In genomic region chr19:1920644-1921043, GRCh38 we compare ENCODE assay signal across 23 cellular contexts. TPM values are rescaled to one million over a fixed set of nuclear protein-coding genes. Genes with fewer than 3 reads are reported as not detected.
DNase-seq lines count a peak whose midpoint lies in the region; TF ChIP-seq lines count a peak whose summit lies in the region.
"Had no signal": no experiment of that assay in that cellular context is flagged by ENCODE, and none has a peak within 500 bp of the region (broad histone marks: within the 10 kb centered on the region; RNA-seq: fewer than 3 reads in every experiment).

No MANE protein-coding gene starts in this region.

- peaks cover 23% of the 10 kb centered on the region for H3K4me1 Mint-ChIP-seq in activated naive CD4-positive, alpha-beta T cell treated with anti-CD3 and anti-CD28 coated beads, Interleukin-2, amount 10 ng/mL, durations not matched to agents 7 days and 5 days

- H3K27me3 ChIP-seq in OCI-LY3 (ENCODE audit: low read depth, low read length) (no peaks in the 10 kb centered on the region), osteoblast (ENCODE audit: insufficient read depth, low read length) (no peaks in the 10 kb centered on the region)
- H3K27me3 ChIP-seq: BE2C; BLaER1 treated with 17β-estradiol and CSF1 and Interleukin-3, amounts not matched to agents 10 nM and 100 nM had no signal

- H3K36me3 ChIP-seq in OCI-LY3 (replicated peaks; ENCODE audit: low read depth, low read length) (peaks cover 54% of the 10 kb centered on the region), osteoblast (ENCODE audit: insufficient read depth, low read length) (peaks cover 44% of the 10 kb centered on the region)

- H3K4me3 ChIP-seq in OCI-LY3 (ENCODE audit: low read length) (no peak overlapping the region), osteoblast (ENCODE audit: insufficient read depth, low read length) (no peak overlapping the region)
- H3K4me3 ChIP-seq: A549; BLaER1 treated with 17β-estradiol and CSF1 and Interleukin-3, amounts not matched to agents 10 nM and 100 nM; GM23248 had no signal

- no peak overlapping the region for H2AFZ ChIP-seq in OCI-LY3 (ENCODE audit: low read depth, low read length)
- H2AFZ ChIP-seq in osteoblast (ENCODE audit: low read length): no peak overlapping the region
- H2AFZ ChIP-seq: GM23248 had no signal

- H3K9me3 ChIP-seq in OCI-LY3 (ENCODE audit: insufficient read depth, low read length) (no peaks in the 10 kb centered on the region), osteoblast (ENCODE audit: low read depth, low read length) (no peaks in the 10 kb centered on the region)
- H3K9me3 ChIP-seq: A549; BE2C; BLaER1 treated with 17β-estradiol and CSF1 and Interleukin-3, amounts not matched to agents 10 nM and 100 nM had no signal

- DNase-seq in activated naive CD4-positive, alpha-beta T cell treated with anti-CD3 and anti-CD28 coated beads, Interleukin-2, amount 10 ng/mL, durations not matched to agents 7 days and 5 days: no peak
- DNase-seq in activated naive CD4-positive, alpha-beta T cell (lab: John Stamatoyannopoulos, UW): no peak
- DNase-seq in osteoblast (ENCODE audit: insufficient read length, low spot score, missing footprints): peak; percentile 65
- no peak for DNase-seq in stimulated activated CD4-positive, alpha-beta T cell treated with anti-CD3 and anti-CD28 coated beads, Interleukin-12 subunit alpha, Interleukin-12 subunit beta, amount 100 ng/mL, for 4 hours
- DNase-seq in head of caudate nucleus: no peak
- DNase-seq in DMS114 treated with DMSO at 0.1 percent for 48 hours (lab: John Stamatoyannopoulos, UW; ENCODE audit: unreplicated experiment): no peak
- DNase-seq: 8988T; ACHN; AML-193; BE2C; CD4-positive, alpha-beta T cell; CD8-positive, alpha-beta memory T cell; DMS 273 treated with DMSO at 0.1 percent for 48 hours; DMS53; DMS79 treated with DMSO at 0.1 percent for 48 hours; GF-D8; GM23248; H7; HCEC 1CT had no signal

- 0 out of 2 replicates have a peak, but pooled peaks cover 4% of the 10 kb centered on the region for H3K79me2 ChIP-seq in OCI-LY3 (ENCODE audit: low read length)
- peaks cover 2% of the 10 kb centered on the region for H3K79me2 ChIP-seq in osteoblast (ENCODE audit: insufficient read depth, low read length)

- H3K27me3 Mint-ChIP-seq in activated naive CD4-positive, alpha-beta T cell treated with anti-CD3 and anti-CD28 coated beads, Interleukin-2, amount 10 ng/mL, durations not matched to agents 7 days and 5 days: no peaks in the 10 kb centered on the region
- H3K27me3 Mint-ChIP-seq: CD4-positive, alpha-beta T cell; CD8-positive, alpha-beta memory T cell had no signal

- peak overlapping the region; percentile 66 for H3K4me2 ChIP-seq in OCI-LY3 (ENCODE audit: low read length)
- H3K4me2 ChIP-seq in osteoblast (ENCODE audit: insufficient read depth, low read length): no peak overlapping the region
- H3K4me2 ChIP-seq: A549; BLaER1 treated with 17β-estradiol and CSF1 and Interleukin-3, amounts not matched to agents 10 nM and 100 nM had no signal

- no peak for TF ChIP-seq CTCF in OCI-LY3 (IDR thresholded peaks at IDR 0.05; ENCODE audit: low read depth, low read length)
- no peak for TF ChIP-seq CTCF in osteoblast (IDR thresholded peaks at IDR 0.05; ENCODE audit: extremely low read depth, low read depth, low read length)

- no peaks in the 10 kb centered on the region for H3K9me3 Mint-ChIP-seq in activated naive CD4-positive, alpha-beta T cell treated with anti-CD3 and anti-CD28 coated beads, Interleukin-2, amount 10 ng/mL, durations not matched to agents 7 days and 5 days
- H3K9me3 Mint-ChIP-seq: CD4-positive, alpha-beta T cell; CD8-positive, alpha-beta memory T cell had no signal

- H3K36me3 Mint-ChIP-seq in activated naive CD4-positive, alpha-beta T cell treated with anti-CD3 and anti-CD28 coated beads, Interleukin-2, amount 10 ng/mL, durations not matched to agents 7 days and 5 days: peaks cover 14% of the 10 kb centered on the region

- H3K27ac Mint-ChIP-seq in activated naive CD4-positive, alpha-beta T cell treated with anti-CD3 and anti-CD28 coated beads, Interleukin-2, amount 10 ng/mL, durations not matched to agents 7 days and 5 days: peak overlapping the region; percentile 49
- H3K27ac Mint-ChIP-seq: CD4-positive, alpha-beta T cell; CD8-positive, alpha-beta memory T cell had no signal

- CTCF ChIA-PET in activated naive CD4-positive, alpha-beta T cell treated with anti-CD3 and anti-CD28 coated beads, Interleukin-2, amount 10 ng/mL, durations not matched to agents 7 days and 5 days (lab: Charles Lee): no interaction called here

- H4K20me1 ChIP-seq in OCI-LY3 (ENCODE audit: insufficient read depth, low read length): peaks cover 7% of the 10 kb centered on the region
- no peaks in the 10 kb centered on the region for H4K20me1 ChIP-seq in osteoblast (ENCODE audit: insufficient read depth, low read length)

- no peak overlapping the region for H3K4me3 Mint-ChIP-seq in activated naive CD4-positive, alpha-beta T cell treated with anti-CD3 and anti-CD28 coated beads, Interleukin-2, amount 10 ng/mL, durations not matched to agents 7 days and 5 days
- H3K4me3 Mint-ChIP-seq: CD14-positive monocyte; CD4-positive, alpha-beta T cell; CD8-positive, alpha-beta memory T cell had no signal

- peaks cover 46% of the 10 kb centered on the region for H3K4me1 ChIP-seq in OCI-LY3 (ENCODE audit: low read length)
- H3K4me1 ChIP-seq in osteoblast (ENCODE audit: insufficient read depth, low read length): no peaks in the 10 kb centered on the region
- H3K4me1 ChIP-seq: A549, BE2C had no signal

- intact Hi-C loops in head of caudate nucleus (cut with DNase I): no loop called here

- H3K9ac ChIP-seq in OCI-LY3 (ENCODE audit: low read length): no peak overlapping the region; the same call in 1 of the 2 replicates
- H3K9ac ChIP-seq: BLaER1 treated with 17β-estradiol and CSF1 and Interleukin-3, amounts not matched to agents 10 nM and 100 nM; GM23248 had no signal

- H3K27ac ChIP-seq in OCI-LY3 (ENCODE audit: low read length) (no peak overlapping the region), osteoblast (ENCODE audit: low read depth, low read length) (no peak overlapping the region)
- H3K27ac ChIP-seq: A549; BLaER1 treated with 17β-estradiol and CSF1 and Interleukin-3, amounts not matched to agents 10 nM and 100 nM; GM23248 had no signal

RNA-seq across cellular contexts. Expression of gene ADAT3, which starts 15.4 kb away (rescaled TPM):
- 3.3 and 3.8 TPM in 2 replicates for total RNA-seq in osteoblast

RNA-seq across cellular contexts. Expression of gene SCAMP4, which starts 15.4 kb away (rescaled TPM):
- 55.7 and 70.6 TPM in 2 replicates for total RNA-seq in osteoblast

RNA-seq across cellular contexts. Expression of gene CSNK1G2, which starts 20.3 kb away (rescaled TPM):
- total RNA-seq in osteoblast: 68.8 and 70.1 TPM in 2 replicates

RNA-seq across cellular contexts. Expression of gene ABHD17A, which starts 35.3 kb away (rescaled TPM):
- 49.5 and 52.5 TPM in 2 replicates for total RNA-seq in osteoblast

RNA-seq across cellular contexts. Expression of gene KLF16, which starts 57.3 kb away (rescaled TPM):
- total RNA-seq in osteoblast: 6.9 and 11.5 TPM in 2 replicates
